In the genomic region with DNA sequence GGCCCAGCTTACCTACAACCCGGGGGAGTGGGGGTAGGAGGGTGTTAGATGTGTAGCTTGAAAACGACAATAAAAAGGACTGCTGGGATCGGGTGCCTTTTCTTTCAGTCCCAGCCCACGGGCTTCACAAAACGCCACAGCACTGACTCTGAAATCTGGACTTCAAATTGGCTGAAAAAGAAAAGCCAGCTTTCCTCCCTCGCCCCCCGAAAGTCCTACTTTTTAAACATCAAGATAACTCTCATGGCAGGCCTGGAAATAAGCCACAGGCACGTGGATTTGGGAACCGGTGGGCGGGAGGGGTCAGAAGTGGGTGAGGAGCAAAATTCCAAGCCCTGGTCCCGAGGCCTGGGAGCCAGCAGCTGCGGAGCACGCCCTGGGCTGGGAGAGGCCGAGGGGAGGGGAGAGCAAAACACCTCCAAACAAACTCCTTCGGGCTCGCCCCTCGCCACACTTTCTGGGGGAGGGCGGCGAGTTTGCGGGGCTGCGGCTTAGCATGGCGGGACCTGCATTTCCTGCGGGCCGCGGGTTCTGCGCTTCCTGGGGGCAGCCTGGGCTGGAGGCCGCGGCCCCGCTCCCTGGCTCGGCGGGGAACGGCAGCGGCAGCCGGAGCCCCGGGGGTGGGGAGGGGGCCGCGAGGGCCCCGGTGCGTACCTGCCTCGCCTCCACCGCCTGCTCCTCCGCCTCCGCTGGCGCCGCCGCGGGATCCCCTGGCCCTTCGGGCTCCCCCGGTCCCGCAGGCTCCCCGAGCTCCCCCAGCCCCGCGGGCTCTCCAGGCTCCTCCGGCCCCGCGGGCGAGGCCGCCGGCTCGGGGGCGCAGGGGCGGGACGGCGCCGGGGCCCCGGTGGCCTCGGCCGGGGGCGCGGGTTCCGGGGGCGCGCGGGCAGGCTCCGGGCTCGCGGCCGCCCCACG, we compare ENCODE assay signal across 6 cellular contexts. TPM values are rescaled to one million over a fixed set of nuclear protein-coding genes. Genes with fewer than 3 reads are reported as not detected.
DNase-seq lines count a peak whose midpoint lies in the region; ATAC-seq and TF ChIP-seq lines count a peak whose summit lies in the region.
"Not testable (repeated sequence)": the region's sequence is repeated elsewhere in the genome, so short reads cannot be mapped to it uniquely, and the experiment has no call there.

No MANE protein-coding gene starts in this region.

- POLR2A ChIA-PET in AG04449 (lab: Yijun Ruan, JAX) (interaction anchor here (0.8 to 1.4 kb wide), 9 partner anchors 9 to 86 kb away, joined by 3 to 8 read pairs (median 3); a partner anchor contains a TSS), WTC11 (lab: Charles Lee) (interaction anchor here (0.6 kb wide), 1 partner anchor 1266 kb away, joined by 6 read pairs; no protein-coding TSS in a partner anchor)

- peaks cover 18 to 26% of the 10 kb centered on the region in 2 experiments for H3K4me1 ChIP-seq in trophoblast cell (ENCODE audit: control insufficient read depth in 1 of 2, insufficient read depth in 2 of 2, low read length in 2 of 2)

- TF ChIP-seq CTCF in AG04449 (IDR thresholded peaks at IDR 0.05; ENCODE audit: insufficient read depth, low read length, missing control alignments); WTC11 (IDR thresholded peaks at IDR 0.05): not testable (repeated sequence)

- H3K9me3 ChIP-seq in trophoblast cell (ENCODE audit: insufficient read depth, low read depth, low read length): not testable (repeated sequence)

- peak overlapping the region; percentile 7 for H2BK5ac ChIP-seq in trophoblast cell (ENCODE audit: low read depth, low read length, poor library complexity)

- peak; percentile 30 for ATAC-seq in HG03280 (IDR thresholded peaks at IDR 0.05; ENCODE audit: unreplicated experiment)
- peak; percentile 7 for ATAC-seq in WTC11

- not testable (repeated sequence) for H3K27ac Mint-ChIP-seq in WTC11; dendritic cell treated with granulocyte-macrophage colony-stimulating factor and Interleukin-4, amounts not matched to agents 40 ng/mL and 50 ng/mL, for 4 days
- H3K27ac Mint-ChIP-seq in immature natural killer cell: peak overlapping the region; percentile 44 to 85 (median 72)

- H3K27me3 ChIP-seq in trophoblast cell (ENCODE audit: insufficient read depth, low read length): not testable (repeated sequence)

- H4K8ac ChIP-seq in trophoblast cell (ENCODE audit: low read depth, low read length): peak overlapping the region; percentile 70

- not testable (repeated sequence) for H2AK5ac ChIP-seq in trophoblast cell (ENCODE audit: low read length)

- peak overlapping the region; percentile 78 for H3K18ac ChIP-seq in trophoblast cell (ENCODE audit: low read length)

- H3K79me1 ChIP-seq in trophoblast cell (ENCODE audit: low read length): peaks cover 10% of the 10 kb centered on the region

- peak overlapping the region; percentile 92 for H3K4me3 ChIP-seq in AG04449 (ENCODE audit: low read depth, low read length)
- peak overlapping the region; percentile 77 for H3K4me3 ChIP-seq in trophoblast cell (ENCODE audit: low read depth, low read length)

- DNase-seq in AG04449 (ENCODE audit: low read depth, low spot score); WTC11 (ENCODE audit: low spot score); trophoblast cell: not testable (repeated sequence)
- DNase-seq in immature natural killer cell: peak in 2 of 3 donors; percentile 46 to 57

- H2AFZ ChIP-seq in trophoblast cell (ENCODE audit: insufficient read depth, low read length, poor library complexity): not testable (repeated sequence)

- H3K23ac ChIP-seq in trophoblast cell (ENCODE audit: low read length): not testable (repeated sequence)

- not testable (repeated sequence) for H3K79me2 ChIP-seq in trophoblast cell (ENCODE audit: control insufficient read depth, insufficient read depth, low read length, poor library complexity)

- intact Hi-C loops in dendritic cell treated with granulocyte-macrophage colony-stimulating factor and Interleukin-4, amounts not matched to agents 40 ng/mL and 50 ng/mL, for 4 days (cut with micrococcal nuclease): loop anchor here (10.0 kb wide), 1 partner anchor 185 kb away; no protein-coding TSS in a partner anchor

- peak overlapping the region; percentile 63 for H3K4me2 ChIP-seq in trophoblast cell (ENCODE audit: low read length)

- H3K4me1 Mint-ChIP-seq in WTC11 (peaks cover 34% of the 10 kb centered on the region), immature natural killer cell (peaks cover 33 to 51% of the 10 kb centered on the region in 2 donors)
- peaks cover 40% of the 10 kb centered on the region for H3K4me1 Mint-ChIP-seq in dendritic cell treated with granulocyte-macrophage colony-stimulating factor and Interleukin-4, amounts not matched to agents 40 ng/mL and 50 ng/mL, for 4 days (ENCODE audit: low read depth)

- peak overlapping the region; percentile 10 for H3K14ac ChIP-seq in trophoblast cell (ENCODE audit: low read length)

- H3K4ac ChIP-seq in trophoblast cell (ENCODE audit: low read depth, low read length): peak overlapping the region; percentile 24

- peak overlapping the region; percentile 52 for H3K27ac ChIP-seq in trophoblast cell (ENCODE audit: low read depth, low read length)

- peak overlapping the region; percentile 75 for H4K91ac ChIP-seq in trophoblast cell (ENCODE audit: low read depth, low read length)

- peak overlapping the region; percentile 61 for H2BK120ac ChIP-seq in trophoblast cell (ENCODE audit: insufficient read depth, low read length, poor library complexity)

- H2BK12ac ChIP-seq in trophoblast cell (ENCODE audit: low read length): peak overlapping the region; percentile 63

- H3K27me3 Mint-ChIP-seq in WTC11 (ENCODE audit: low read depth): peaks cover 15% of the 10 kb centered on the region
- H3K27me3 Mint-ChIP-seq in dendritic cell treated with granulocyte-macrophage colony-stimulating factor and Interleukin-4, amounts not matched to agents 40 ng/mL and 50 ng/mL, for 4 days: peaks cover 23% of the 10 kb centered on the region
- H3K27me3 Mint-ChIP-seq in immature natural killer cell (ENCODE audit: low read depth in 3 of 3): peaks cover 9 to 20% (median 12%) of the 10 kb centered on the region in 3 donors

- no CpG with 5 or more reads among the region's 79 CpGs for WGBS in trophoblast cell (ENCODE audit: extremely low coverage, insufficient coverage, insufficient read length)

- peak overlapping the region; percentile 74 for H3K4me3 Mint-ChIP-seq in WTC11
- H3K4me3 Mint-ChIP-seq in dendritic cell treated with granulocyte-macrophage colony-stimulating factor and Interleukin-4, amounts not matched to agents 40 ng/mL and 50 ng/mL, for 4 days: peak overlapping the region; percentile 61
- H3K4me3 Mint-ChIP-seq in immature natural killer cell: peak overlapping the region; percentile 65 to 81 (median 80)

- not testable (repeated sequence) for H3K9me3 Mint-ChIP-seq in WTC11; dendritic cell treated with granulocyte-macrophage colony-stimulating factor and Interleukin-4, amounts not matched to agents 40 ng/mL and 50 ng/mL, for 4 days; immature natural killer cell

- not testable (repeated sequence) for H3K36me3 Mint-ChIP-seq in WTC11, immature natural killer cell
- peaks cover 29% of the 10 kb centered on the region for H3K36me3 Mint-ChIP-seq in dendritic cell treated with granulocyte-macrophage colony-stimulating factor and Interleukin-4, amounts not matched to agents 40 ng/mL and 50 ng/mL, for 4 days (ENCODE audit: low read depth)

- H3K36me3 ChIP-seq in trophoblast cell (ENCODE audit: control insufficient read depth in 1 of 2, insufficient read depth in 2 of 2, low read length in 2 of 2): not testable (repeated sequence)

- peak overlapping the region; percentile 59 for H3K9ac ChIP-seq in trophoblast cell (ENCODE audit: low read length)

- peak overlapping the region; percentile 46 for H4K12ac ChIP-seq in trophoblast cell (ENCODE audit: low read depth, low read length)

- CTCF ChIA-PET in AG04449 (lab: Yijun Ruan, JAX) (interaction anchor here (1.0 to 3.7 kb wide), 10 partner anchors 8 to 180 kb away, joined by 3 to 20 read pairs (median 6); no protein-coding TSS in a partner anchor), WTC11 (lab: Charles Lee) (interaction anchor here (0.5 to 4.2 kb wide), 11 partner anchors 9 to 187 kb away, joined by 3 to 52 read pairs (median 4); no protein-coding TSS in a partner anchor)

TF ChIP-seq in WTC11, 78 proteins besides CTCF, POLR2A, EP300 and RAD21:
- 0 out of 2 replicates have a peak, but pooled peaks have one; percentile 33 for TF ChIP-seq GABPB1 (CRISPR knock-in tag; IDR thresholded peaks at IDR 0.05)
- TF ChIP-seq, protein P1, sequence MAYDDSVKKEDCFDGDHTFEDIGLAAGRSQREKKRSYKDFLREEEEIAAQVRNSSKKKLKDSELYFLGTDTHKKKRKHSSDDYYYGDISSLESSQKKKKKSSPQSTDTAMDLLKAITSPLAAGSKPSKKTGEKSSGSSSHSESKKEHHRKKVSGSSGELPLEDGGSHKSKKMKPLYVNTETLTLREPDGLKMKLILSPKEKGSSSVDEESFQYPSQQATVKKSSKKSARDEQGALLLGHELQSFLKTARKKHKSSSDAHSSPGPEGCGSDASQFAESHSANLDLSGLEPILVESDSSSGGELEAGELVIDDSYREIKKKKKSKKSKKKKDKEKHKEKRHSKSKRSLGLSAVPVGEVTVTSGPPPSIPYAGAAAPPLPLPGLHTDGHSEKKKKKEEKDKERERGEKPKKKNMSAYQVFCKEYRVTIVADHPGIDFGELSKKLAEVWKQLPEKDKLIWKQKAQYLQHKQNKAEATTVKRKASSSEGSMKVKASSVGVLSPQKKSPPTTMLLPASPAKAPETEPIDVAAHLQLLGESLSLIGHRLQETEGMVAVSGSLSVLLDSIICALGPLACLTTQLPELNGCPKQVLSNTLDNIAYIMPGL (CRISPR knock-in tag; IDR thresholded peaks at IDR 0.05): 0 out of 2 replicates have a peak, but pooled peaks have one; percentile 42
TF ChIP-seq in WTC11: peak in this region for 2; not testable (repeated sequence) for 76.

RNA-seq across cellular contexts. Expression of a gene that starts 0.6 kb away (rescaled TPM):
- 46.5 to 53.7 TPM (median 48.2 TPM) in 3 replicates for total RNA-seq in WTC11 (2021)
- polyA plus RNA-seq in immature natural killer cell: 10 to 100 TPM; 23.6 to 60.6 (median 56.7) TPM
- 84.3 and 85.1 TPM in 2 replicates for polyA plus RNA-seq in trophoblast cell (2013)

RNA-seq across cellular contexts. Expression of a gene that starts 16.2 kb away (rescaled TPM):
- total RNA-seq in WTC11 (2021): 20.3 to 23.8 TPM (median 21.6 TPM) in 3 replicates
- 10 to 100 TPM; 20.3 to 38.5 (median 27.2) TPM for polyA plus RNA-seq in immature natural killer cell
- 24.2 and 25.4 TPM in 2 replicates for polyA plus RNA-seq in trophoblast cell (2013)

RNA-seq across cellular contexts. Expression of a gene that starts 16.4 kb away (rescaled TPM):
- 43.3 to 48.5 TPM (median 48.3 TPM) in 3 replicates for total RNA-seq in WTC11 (2021)
- polyA plus RNA-seq in immature natural killer cell: 100 to 1,000 TPM in 2 of 3 donors, 10 to 100 TPM in 1; 91.6 to 166 (median 133) TPM
- 18.7 and 18.8 TPM in 2 replicates for polyA plus RNA-seq in trophoblast cell (2013)

RNA-seq across cellular contexts. Expression of a gene that starts 26.9 kb away (rescaled TPM):
- total RNA-seq in WTC11 (2021): 355 to 410 TPM (median 407 TPM) in 3 replicates
- polyA plus RNA-seq in immature natural killer cell: 100 to 1,000 TPM in 2 of 3 donors, 10 to 100 TPM in 1; 100.0 to 134 (median 125) TPM
- polyA plus RNA-seq in trophoblast cell (2013): 205 and 216 TPM in 2 replicates

RNA-seq across cellular contexts. Expression of a gene that starts 27.7 kb away (rescaled TPM):
- total RNA-seq in WTC11 (2021): 16.6 to 26.4 TPM (median 24.1 TPM) in 3 replicates
- 10 to 100 TPM; 25.2 to 48.0 (median 36.0) TPM for polyA plus RNA-seq in immature natural killer cell
- polyA plus RNA-seq in trophoblast cell (2013): 26.3 and 27.8 TPM in 2 replicates
